ENCODE assay signal across 22 cellular contexts in the genomic region with DNA sequence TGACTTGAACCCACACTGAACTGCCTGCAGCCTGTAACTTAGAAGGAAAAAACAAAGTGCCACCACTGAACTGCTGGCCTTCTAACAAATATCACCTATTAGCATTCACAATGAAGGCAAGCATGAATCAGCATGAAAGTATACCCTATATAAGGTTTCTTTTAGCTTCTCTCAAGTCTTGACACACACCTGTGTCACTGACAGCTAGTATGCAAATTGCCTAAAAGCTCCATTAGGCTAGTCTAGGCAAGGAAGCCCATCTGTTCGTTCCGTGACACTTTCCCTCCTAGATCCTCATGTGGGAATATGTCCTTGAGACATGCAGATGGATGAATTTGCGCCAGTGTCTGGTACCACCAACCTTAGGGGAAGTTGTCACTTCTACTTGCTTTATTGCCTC.
A peak's percentile ranks its signal among the peaks of the same experiment; 100 is the strongest.
DNase-seq lines count a peak whose midpoint lies in the region; ATAC-seq and TF ChIP-seq lines count a peak whose summit lies in the region.
"Had no signal": no experiment of that assay in that cellular context is flagged by ENCODE, and none has a peak within 500 bp of the region (broad histone marks: within the 10 kb centered on the region; RNA-seq: fewer than 3 reads in every experiment).

No MANE protein-coding gene starts in this region.

- H3K4me3 Mint-ChIP-seq in glutamatergic neuron (ENCODE audit: unreplicated experiment), result peak overlapping the region; percentile 39
- H3K4me3 Mint-ChIP-seq: activated CD8-positive, alpha-beta T cell treated with anti-CD3 and anti-CD28 coated beads for 36 hours; dendritic cell treated with granulocyte-macrophage colony-stimulating factor and Interleukin-4, amounts not matched to agents 40 ng/mL and 50 ng/mL, for 4 days; neural progenitor cell; stimulated activated naive B cell treated with anti-CD40 and anti-IgM and Interleukin-4, amounts not matched to agents 10 μg/mL and 1 μg/mL and 100 μg/mL, for 72 hours; WTC11 had no signal

- H3K79me2 ChIP-seq in OCI-LY1 (ENCODE audit: insufficient read depth, low read length), result peaks cover 12% of the 10 kb centered on the region

- peaks cover 3% of the 10 kb centered on the region for H3K27me3 Mint-ChIP-seq in glutamatergic neuron (ENCODE audit: unreplicated experiment)
- H3K27me3 Mint-ChIP-seq: activated CD8-positive, alpha-beta T cell treated with anti-CD3 and anti-CD28 coated beads for 36 hours; dendritic cell treated with granulocyte-macrophage colony-stimulating factor and Interleukin-4, amounts not matched to agents 40 ng/mL and 50 ng/mL, for 4 days; stimulated activated naive B cell treated with anti-CD40 and anti-IgM and Interleukin-4, amounts not matched to agents 10 μg/mL and 1 μg/mL and 100 μg/mL, for 72 hours had no signal

- H3K36me3 Mint-ChIP-seq in glutamatergic neuron (ENCODE audit: unreplicated experiment), result no peaks in the 10 kb centered on the region
- H3K36me3 Mint-ChIP-seq: neural progenitor cell; stimulated activated naive B cell treated with anti-CD40 and anti-IgM and Interleukin-4, amounts not matched to agents 10 μg/mL and 1 μg/mL and 100 μg/mL, for 72 hours; WTC11 had no signal

- WGBS in thyroid gland, 2 donors, result 96 to 99% methylated on average over 3 of the region's 3 CpGs

- H3K27me3 ChIP-seq in OCI-LY1 (ENCODE audit: insufficient read depth, low read length), result no peaks in the 10 kb centered on the region
- no peaks in the 10 kb centered on the region for H3K27me3 ChIP-seq in thyroid gland
- H3K27me3 ChIP-seq: cardiac muscle cell, neural progenitor cell, tibial artery had no signal

- no peaks in the 10 kb centered on the region for H3K9me2 ChIP-seq in OCI-LY1 (ENCODE audit: low read depth, low read length)

- no peak overlapping the region for H2AFZ ChIP-seq in OCI-LY1 (ENCODE audit: low read length)
- H2AFZ ChIP-seq: neural progenitor cell had no signal

- ATAC-seq in HG02759 (IDR thresholded peaks at IDR 0.05; ENCODE audit: unreplicated experiment), result peak; percentile 48
- ATAC-seq: activated CD8-positive, alpha-beta T cell treated with anti-CD3 and anti-CD28 coated beads for 36 hours; K562; stimulated activated naive B cell treated with anti-CD40 and anti-IgM and Interleukin-4, amounts not matched to agents 10 μg/mL and 1 μg/mL and 100 μg/mL, for 72 hours; WTC11 had no signal

- peak overlapping the region; percentile 91 for H3K27ac Mint-ChIP-seq in glutamatergic neuron (ENCODE audit: unreplicated experiment)
- H3K27ac Mint-ChIP-seq: activated CD8-positive, alpha-beta T cell treated with anti-CD3 and anti-CD28 coated beads for 36 hours; dendritic cell treated with granulocyte-macrophage colony-stimulating factor and Interleukin-4, amounts not matched to agents 40 ng/mL and 50 ng/mL, for 4 days; neural progenitor cell; stimulated activated naive B cell treated with anti-CD40 and anti-IgM and Interleukin-4, amounts not matched to agents 10 μg/mL and 1 μg/mL and 100 μg/mL, for 72 hours had no signal

- in situ Hi-C loops in GM13977 (cut with MboI; ENCODE audit: low pct_unique_long_range_greater_than_20kb, low sequenced_read_pairs, unreplicated experiment) (no loop called here), KBM-7 (cut with MboI; ENCODE audit: low pct_unique_long_range_greater_than_20kb, low sequenced_read_pairs) (no loop called here)

- DNase-seq in GM13977 (ENCODE audit: low spot score), result peak; percentile 6
- DNase-seq in glutamatergic neuron, result peak; percentile 15
- DNase-seq in thyroid gland, result no peak
- DNase-seq in KBM-7, result no peak
- DNase-seq in NCI-H1105 treated with DMSO at 0.1 percent for 48 hours (lab: John Stamatoyannopoulos, UW), result no peak
- DNase-seq: activated CD8-positive, alpha-beta T cell treated with anti-CD3 and anti-CD28 coated beads for 36 hours; activated naive CD4-positive, alpha-beta T cell treated with Interleukin-2 at 50 U/mL for 16 hours; activated T-cell treated with anti-CD3 and anti-CD28 coated beads, Interleukin-2, amount 50 U/mL, for 1 hour; amniotic stem cell; DMS79 treated with DMSO at 0.1 percent for 48 hours; NCI-H187 treated with DMSO at 0.1 percent for 48 hours; stimulated activated CD4-positive, alpha-beta T cell treated with anti-CD3 and anti-CD28 coated beads, Interleukin-2, amount 100 ng/mL, for 24 hours; stimulated activated naive B cell treated with anti-CD40 and anti-IgM and Interleukin-4, amounts not matched to agents 10 μg/mL and 1 μg/mL and 100 μg/mL, for 72 hours; tibial artery had no signal

- H3K4me3 ChIP-seq in OCI-LY1 (ENCODE audit: low read depth, low read length, poor library complexity, severe bottlenecking), result peak overlapping the region; percentile 33
- H3K4me3 ChIP-seq in thyroid gland (replicated peaks in 1 of 3), result no peak overlapping the region
- H3K4me3 ChIP-seq: cardiac muscle cell, K562, neural progenitor cell, SK-N-MC, tibial artery had no signal

- no peaks in the 10 kb centered on the region for H4K20me1 ChIP-seq in OCI-LY1 (ENCODE audit: insufficient read depth, low read length)

- intact Hi-C loops in thyroid gland (cut with DNase I), result no loop called here

- H3K4me2 ChIP-seq in OCI-LY1 (ENCODE audit: low read length), result peak overlapping the region; percentile 60
- H3K4me2 ChIP-seq: neural progenitor cell had no signal

- TF ChIP-seq POLR2A in thyroid gland (IDR thresholded peaks at IDR 0.05), result no peak

- H3K9me3 ChIP-seq in OCI-LY1 (ENCODE audit: low read length) (0 out of 2 replicates have a peak, but pooled peaks cover 3% of the 10 kb centered on the region), thyroid gland (no peaks in the 10 kb centered on the region)
- H3K9me3 ChIP-seq: tibial artery had no signal

- peaks cover 45% of the 10 kb centered on the region for H3K4me1 Mint-ChIP-seq in glutamatergic neuron (ENCODE audit: low read depth, unreplicated experiment)

- H3F3A ChIP-seq in OCI-LY1 (ENCODE audit: insufficient read depth, low read length), result 0 out of 2 replicates have a peak, but pooled peaks cover 8% of the 10 kb centered on the region

- H3K4me1 ChIP-seq in OCI-LY1 (ENCODE audit: insufficient read depth, low read length, severe bottlenecking) (peaks cover 91% of the 10 kb centered on the region), thyroid gland (peaks cover 6 to 35% of the 10 kb centered on the region in 2 donors)

- peak overlapping the region; percentile 99 for H3K27ac ChIP-seq in OCI-LY1 (ENCODE audit: low read depth, low read length, poor library complexity, severe bottlenecking)
- no peak overlapping the region for H3K27ac ChIP-seq in thyroid gland
- H3K27ac ChIP-seq: cardiac muscle cell, neural progenitor cell, SK-N-MC, tibial artery had no signal

- no peak for TF ChIP-seq CTCF in GM13977 (IDR thresholded peaks at IDR 0.05; ENCODE audit: extremely low read depth, insufficient read depth, missing control alignments)
- no peak for TF ChIP-seq CTCF in OCI-LY1 (IDR thresholded peaks at IDR 0.05; ENCODE audit: low read length)
- TF ChIP-seq CTCF in glutamatergic neuron (IDR thresholded peaks at IDR 0.05; ENCODE audit: partially characterized antibody, unreplicated experiment), result no peak
- no peak for TF ChIP-seq CTCF in thyroid gland (IDR thresholded peaks at IDR 0.05)

- peak overlapping the region; percentile 65 for H3K9ac ChIP-seq in OCI-LY1 (ENCODE audit: low read length)
- H3K9ac ChIP-seq: neural progenitor cell had no signal

- peaks cover 3% of the 10 kb centered on the region for H3K9me3 Mint-ChIP-seq in glutamatergic neuron (ENCODE audit: unreplicated experiment)
- H3K9me3 Mint-ChIP-seq: activated CD8-positive, alpha-beta T cell treated with anti-CD3 and anti-CD28 coated beads for 36 hours; dendritic cell treated with granulocyte-macrophage colony-stimulating factor and Interleukin-4, amounts not matched to agents 40 ng/mL and 50 ng/mL, for 4 days; neural progenitor cell; stimulated activated naive B cell treated with anti-CD40 and anti-IgM and Interleukin-4, amounts not matched to agents 10 μg/mL and 1 μg/mL and 100 μg/mL, for 72 hours; WTC11 had no signal

- H3K36me3 ChIP-seq in OCI-LY1 (ENCODE audit: insufficient read depth, low read length) (peaks cover 5% of the 10 kb centered on the region; the same call in 1 of the 2 replicates), thyroid gland (no peaks in the 10 kb centered on the region)
- H3K36me3 ChIP-seq: cardiac muscle cell, neural progenitor cell, tibial artery had no signal

Comparison
In these comparisons a context has a peak if more than half of its experiments do, and no peak if none do; other contexts are left out.
1. DNase-seq: peak in GM13977 (single experiment) and glutamatergic neuron (single experiment); none in thyroid gland (0 of 2), KBM-7 (single experiment) and NCI-H1105 treated with DMSO at 0.1 percent for 48 hours (single experiment).